In genomic region chr9:123111977-123112869, GRCh38 we compare ENCODE assay signal across 10 cellular contexts.
A peak's percentile ranks its signal among the peaks of the same experiment; 100 is the strongest.
DNase-seq lines count a peak whose midpoint lies in the region; ATAC-seq and TF ChIP-seq lines count a peak whose summit lies in the region.
"Had no signal": no experiment of that assay in that cellular context is flagged by ENCODE, and none has a peak within 500 bp of the region (broad histone marks: within the 10 kb centered on the region; RNA-seq: fewer than 3 reads in every experiment).

No MANE protein-coding gene starts in this region.

- ATAC-seq in activated T-helper 17 cell treated with anti-CD3 and anti-CD28 coated beads, Interleukin-2, amount 50 U/mL, for 72 hours (replicated peaks): peak; percentile 77
- peak; percentile 42 to 55 for ATAC-seq in stimulated activated naive B cell treated with anti-CD40 and anti-IgM and Interleukin-4, amounts not matched to agents 10 μg/mL and 1 μg/mL and 100 μg/mL, for 72 hours (replicated peaks)
- no peak for ATAC-seq in HG03039 (IDR thresholded peaks at IDR 0.05; ENCODE audit: unreplicated experiment)

- WGBS in lower leg skin, 2 donors: 64 to 70% methylated on average over 38 to 39 of the region's 39 CpGs

- peak; percentile 22 for DNase-seq in activated CD4-positive, alpha-beta T cell treated with anti-CD3 and anti-CD28 coated beads, Interleukin-2, amount 10 ng/mL, durations not matched to agents 7 days and 5 days
- no peak for DNase-seq in activated CD4-positive, alpha-beta T cell treated with anti-CD3 and anti-CD28 coated beads for 4 hours
- DNase-seq in right atrium auricular region (ENCODE audit: low spot score): no peak
- no peak for DNase-seq in stimulated activated naive B cell treated with anti-CD40 and anti-IgM and Interleukin-4, amounts not matched to agents 10 μg/mL and 1 μg/mL and 100 μg/mL, for 72 hours
- no peak for DNase-seq in lower leg skin (ENCODE audit: low spot score in 2 of 2)
- DNase-seq in H4 (ENCODE audit: low spot score): no peak
- DNase-seq: amniotic stem cell, hippocampal formation had no signal

- peak overlapping the region; percentile 73 for H3K27ac Mint-ChIP-seq in activated CD4-positive, alpha-beta T cell treated with anti-CD3 and anti-CD28 coated beads, Interleukin-2, amount 10 ng/mL, durations not matched to agents 7 days and 5 days
- H3K27ac Mint-ChIP-seq in activated T-helper 17 cell treated with anti-CD3 and anti-CD28 coated beads, Interleukin-2, amount 50 U/mL, for 72 hours: peak overlapping the region; percentile 81
- peak overlapping the region; percentile 78 for H3K27ac Mint-ChIP-seq in stimulated activated naive B cell treated with anti-CD40 and anti-IgM and Interleukin-4, amounts not matched to agents 10 μg/mL and 1 μg/mL and 100 μg/mL, for 72 hours

- no peaks in the 10 kb centered on the region for H3K9me3 ChIP-seq in right atrium auricular region

- peaks cover 15% of the 10 kb centered on the region for H3K36me3 ChIP-seq in right atrium auricular region

- TF ChIP-seq CTCF in right atrium auricular region (IDR thresholded peaks at IDR 0.05) (no peak), lower leg skin (IDR thresholded peaks at IDR 0.05) (no peak)

- POLR2A ChIA-PET in activated CD4-positive, alpha-beta T cell treated with anti-CD3 and anti-CD28 coated beads, Interleukin-2, amount 10 ng/mL, durations not matched to agents 7 days and 5 days (lab: Charles Lee): no interaction called here

- H3K4me1 ChIP-seq in right atrium auricular region: peaks cover 0 to 18% of the 10 kb centered on the region in 2 donors

- peaks cover 6% of the 10 kb centered on the region for H3K36me3 Mint-ChIP-seq in activated CD4-positive, alpha-beta T cell treated with anti-CD3 and anti-CD28 coated beads, Interleukin-2, amount 10 ng/mL, durations not matched to agents 7 days and 5 days (ENCODE audit: low read depth)
- H3K36me3 Mint-ChIP-seq in activated T-helper 17 cell treated with anti-CD3 and anti-CD28 coated beads, Interleukin-2, amount 50 U/mL, for 72 hours (ENCODE audit: low read depth): peaks cover 27% of the 10 kb centered on the region
- H3K36me3 Mint-ChIP-seq in stimulated activated naive B cell treated with anti-CD40 and anti-IgM and Interleukin-4, amounts not matched to agents 10 μg/mL and 1 μg/mL and 100 μg/mL, for 72 hours: peaks cover 49 to 70% of the 10 kb centered on the region in 2 donors

- H3K4me3 Mint-ChIP-seq in activated CD4-positive, alpha-beta T cell treated with anti-CD3 and anti-CD28 coated beads, Interleukin-2, amount 10 ng/mL, durations not matched to agents 7 days and 5 days: no peak overlapping the region
- H3K4me3 Mint-ChIP-seq in activated T-helper 17 cell treated with anti-CD3 and anti-CD28 coated beads, Interleukin-2, amount 50 U/mL, for 72 hours: no peak overlapping the region
- peak overlapping the region in 1 of 2 donors; percentile 24 for H3K4me3 Mint-ChIP-seq in stimulated activated naive B cell treated with anti-CD40 and anti-IgM and Interleukin-4, amounts not matched to agents 10 μg/mL and 1 μg/mL and 100 μg/mL, for 72 hours

- CTCF ChIA-PET in activated CD4-positive, alpha-beta T cell treated with anti-CD3 and anti-CD28 coated beads, Interleukin-2, amount 10 ng/mL, durations not matched to agents 7 days and 5 days (lab: Charles Lee): interaction anchor here (0.6 kb wide), 1 partner anchor 159 kb away, joined by 4 read pairs; no protein-coding TSS in a partner anchor

- H3K9me3 Mint-ChIP-seq in activated CD4-positive, alpha-beta T cell treated with anti-CD3 and anti-CD28 coated beads, Interleukin-2, amount 10 ng/mL, durations not matched to agents 7 days and 5 days: no peaks in the 10 kb centered on the region
- H3K9me3 Mint-ChIP-seq in activated T-helper 17 cell treated with anti-CD3 and anti-CD28 coated beads, Interleukin-2, amount 50 U/mL, for 72 hours: no peaks in the 10 kb centered on the region
- H3K9me3 Mint-ChIP-seq in stimulated activated naive B cell treated with anti-CD40 and anti-IgM and Interleukin-4, amounts not matched to agents 10 μg/mL and 1 μg/mL and 100 μg/mL, for 72 hours: no peaks in the 10 kb centered on the region

- no peaks in the 10 kb centered on the region for H3K27me3 ChIP-seq in right atrium auricular region

- H3K4me1 Mint-ChIP-seq in activated CD4-positive, alpha-beta T cell treated with anti-CD3 and anti-CD28 coated beads, Interleukin-2, amount 10 ng/mL, durations not matched to agents 7 days and 5 days: peaks cover 18% of the 10 kb centered on the region
- H3K4me1 Mint-ChIP-seq in activated T-helper 17 cell treated with anti-CD3 and anti-CD28 coated beads, Interleukin-2, amount 50 U/mL, for 72 hours: peaks cover 6% of the 10 kb centered on the region
- peaks cover 14 to 26% of the 10 kb centered on the region in 2 donors for H3K4me1 Mint-ChIP-seq in stimulated activated naive B cell treated with anti-CD40 and anti-IgM and Interleukin-4, amounts not matched to agents 10 μg/mL and 1 μg/mL and 100 μg/mL, for 72 hours

- H3K4me3 ChIP-seq in right atrium auricular region (peak overlapping the region in 1 of 2 donors; percentile 13), lower leg skin (ENCODE audit: low read depth, poor library complexity, severe bottlenecking) (no peak overlapping the region)

- H3K27ac ChIP-seq in right atrium auricular region: peak overlapping the region; percentile 41 to 59

- no peak for TF ChIP-seq POLR2A in lower leg skin (IDR thresholded peaks at IDR 0.05)

- no peaks in the 10 kb centered on the region for H3K27me3 Mint-ChIP-seq in activated CD4-positive, alpha-beta T cell treated with anti-CD3 and anti-CD28 coated beads, Interleukin-2, amount 10 ng/mL, durations not matched to agents 7 days and 5 days
- no peaks in the 10 kb centered on the region for H3K27me3 Mint-ChIP-seq in activated T-helper 17 cell treated with anti-CD3 and anti-CD28 coated beads, Interleukin-2, amount 50 U/mL, for 72 hours
- H3K27me3 Mint-ChIP-seq in stimulated activated naive B cell treated with anti-CD40 and anti-IgM and Interleukin-4, amounts not matched to agents 10 μg/mL and 1 μg/mL and 100 μg/mL, for 72 hours: no peaks in the 10 kb centered on the region

- intact Hi-C loops in lower leg skin (cut with DNase I; ENCODE audit: low total_unique reads): no loop called here
